In the genomic region with DNA sequence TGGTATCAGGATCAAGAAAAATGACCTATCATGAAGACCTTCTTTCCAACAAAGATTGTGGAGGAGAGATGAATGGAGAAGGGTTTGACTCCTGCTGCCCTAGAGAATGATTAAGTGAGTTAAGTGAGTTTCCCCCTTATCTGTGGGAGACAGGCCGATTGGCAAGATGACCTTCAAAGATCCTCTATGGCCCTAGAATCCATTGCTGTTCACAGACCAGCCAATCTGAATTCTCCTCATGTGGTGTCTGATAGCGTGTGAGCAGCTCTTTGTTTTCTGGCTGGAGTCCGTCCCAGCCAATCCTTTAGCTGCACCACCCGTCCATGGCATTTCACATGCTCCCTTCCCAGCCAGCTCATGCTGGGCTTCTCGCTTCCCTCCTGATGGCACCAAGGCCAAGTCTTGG, we compare ENCODE assay signal across 2 cellular contexts.
TF ChIP-seq lines count a peak whose summit lies in the region.

No MANE protein-coding gene starts in this region.

TF ChIP-seq in SK-N-SH treated with all-trans-retinoic acid at 6 μM for 48 hours, 23 proteins besides CTCF, POLR2A, EP300 and RAD21 (continued from another document):
- TF ChIP-seq, protein P1, sequence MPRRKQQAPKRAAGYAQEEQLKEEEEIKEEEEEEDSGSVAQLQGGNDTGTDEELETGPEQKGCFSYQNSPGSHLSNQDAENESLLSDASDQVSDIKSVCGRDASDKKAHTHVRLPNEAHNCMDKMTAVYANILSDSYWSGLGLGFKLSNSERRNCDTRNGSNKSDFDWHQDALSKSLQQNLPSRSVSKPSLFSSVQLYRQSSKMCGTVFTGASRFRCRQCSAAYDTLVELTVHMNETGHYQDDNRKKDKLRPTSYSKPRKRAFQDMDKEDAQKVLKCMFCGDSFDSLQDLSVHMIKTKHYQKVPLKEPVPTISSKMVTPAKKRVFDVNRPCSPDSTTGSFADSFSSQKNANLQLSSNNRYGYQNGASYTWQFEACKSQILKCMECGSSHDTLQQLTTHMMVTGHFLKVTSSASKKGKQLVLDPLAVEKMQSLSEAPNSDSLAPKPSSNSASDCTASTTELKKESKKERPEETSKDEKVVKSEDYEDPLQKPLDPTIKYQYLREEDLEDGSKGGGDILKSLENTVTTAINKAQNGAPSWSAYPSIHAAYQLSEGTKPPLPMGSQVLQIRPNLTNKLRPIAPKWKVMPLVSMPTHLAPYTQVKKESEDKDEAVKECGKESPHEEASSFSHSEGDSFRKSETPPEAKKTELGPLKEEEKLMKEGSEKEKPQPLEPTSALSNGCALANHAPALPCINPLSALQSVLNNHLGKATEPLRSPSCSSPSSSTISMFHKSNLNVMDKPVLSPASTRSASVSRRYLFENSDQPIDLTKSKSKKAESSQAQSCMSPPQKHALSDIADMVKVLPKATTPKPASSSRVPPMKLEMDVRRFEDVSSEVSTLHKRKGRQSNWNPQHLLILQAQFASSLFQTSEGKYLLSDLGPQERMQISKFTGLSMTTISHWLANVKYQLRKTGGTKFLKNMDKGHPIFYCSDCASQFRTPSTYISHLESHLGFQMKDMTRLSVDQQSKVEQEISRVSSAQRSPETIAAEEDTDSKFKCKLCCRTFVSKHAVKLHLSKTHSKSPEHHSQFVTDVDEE (CRISPR knock-in tag; IDR thresholded peaks at IDR 0.05), result peak; percentile 51; the same call in 1 of the 2 replicates

TF ChIP-seq in SK-N-SH, 30 proteins besides CTCF, POLR2A, EP300 and RAD21 (continued from another document):
- TF ChIP-seq, protein P2, sequence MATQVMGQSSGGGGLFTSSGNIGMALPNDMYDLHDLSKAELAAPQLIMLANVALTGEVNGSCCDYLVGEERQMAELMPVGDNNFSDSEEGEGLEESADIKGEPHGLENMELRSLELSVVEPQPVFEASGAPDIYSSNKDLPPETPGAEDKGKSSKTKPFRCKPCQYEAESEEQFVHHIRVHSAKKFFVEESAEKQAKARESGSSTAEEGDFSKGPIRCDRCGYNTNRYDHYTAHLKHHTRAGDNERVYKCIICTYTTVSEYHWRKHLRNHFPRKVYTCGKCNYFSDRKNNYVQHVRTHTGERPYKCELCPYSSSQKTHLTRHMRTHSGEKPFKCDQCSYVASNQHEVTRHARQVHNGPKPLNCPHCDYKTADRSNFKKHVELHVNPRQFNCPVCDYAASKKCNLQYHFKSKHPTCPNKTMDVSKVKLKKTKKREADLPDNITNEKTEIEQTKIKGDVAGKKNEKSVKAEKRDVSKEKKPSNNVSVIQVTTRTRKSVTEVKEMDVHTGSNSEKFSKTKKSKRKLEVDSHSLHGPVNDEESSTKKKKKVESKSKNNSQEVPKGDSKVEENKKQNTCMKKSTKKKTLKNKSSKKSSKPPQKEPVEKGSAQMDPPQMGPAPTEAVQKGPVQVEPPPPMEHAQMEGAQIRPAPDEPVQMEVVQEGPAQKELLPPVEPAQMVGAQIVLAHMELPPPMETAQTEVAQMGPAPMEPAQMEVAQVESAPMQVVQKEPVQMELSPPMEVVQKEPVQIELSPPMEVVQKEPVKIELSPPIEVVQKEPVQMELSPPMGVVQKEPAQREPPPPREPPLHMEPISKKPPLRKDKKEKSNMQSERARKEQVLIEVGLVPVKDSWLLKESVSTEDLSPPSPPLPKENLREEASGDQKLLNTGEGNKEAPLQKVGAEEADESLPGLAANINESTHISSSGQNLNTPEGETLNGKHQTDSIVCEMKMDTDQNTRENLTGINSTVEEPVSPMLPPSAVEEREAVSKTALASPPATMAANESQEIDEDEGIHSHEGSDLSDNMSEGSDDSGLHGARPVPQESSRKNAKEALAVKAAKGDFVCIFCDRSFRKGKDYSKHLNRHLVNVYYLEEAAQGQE (IDR thresholded peaks at IDR 0.05; ENCODE audit: low read depth, low read length), result no peak
- TF ChIP-seq FOXM1 (IDR thresholded peaks at IDR 0.05; ENCODE audit: low read depth), result no peak
- no peak for TF ChIP-seq FOXJ3 (CRISPR knock-in tag; IDR thresholded peaks at IDR 0.05)
- no peak for TF ChIP-seq USF2 (IDR thresholded peaks at IDR 0.05; ENCODE audit: borderline replicate concordance, low read depth, low read length)
- no peak for TF ChIP-seq ELF1 (IDR thresholded peaks at IDR 0.05)
- no peak for TF ChIP-seq CHD2 (IDR thresholded peaks at IDR 0.05; ENCODE audit: low read length, partially characterized antibody)
- no peak for TF ChIP-seq NRF1 (IDR thresholded peaks at IDR 0.05; ENCODE audit: low read depth, low read length)
- TF ChIP-seq, protein P3, sequence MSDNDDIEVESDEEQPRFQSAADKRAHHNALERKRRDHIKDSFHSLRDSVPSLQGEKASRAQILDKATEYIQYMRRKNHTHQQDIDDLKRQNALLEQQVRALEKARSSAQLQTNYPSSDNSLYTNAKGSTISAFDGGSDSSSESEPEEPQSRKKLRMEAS (IDR thresholded peaks at IDR 0.05; ENCODE audit: low read depth), result no peak
- TF ChIP-seq TEAD4 (IDR thresholded peaks at IDR 0.05; ENCODE audit: borderline replicate concordance, insufficient read depth), result no peak
- no peak for TF ChIP-seq SMC3 (IDR thresholded peaks at IDR 0.05; ENCODE audit: low read depth, low read length)
- no peak for TF ChIP-seq MXI1 (IDR thresholded peaks at IDR 0.05; ENCODE audit: low read depth, low read length)
TF ChIP-seq in SK-N-SH: peak in this region for 0.
